ENCODE assay signal across 1 cellular context in genomic region chr1:1092890-1093609, GRCh38.
TF ChIP-seq lines count a peak whose summit lies in the region.

No MANE protein-coding gene starts in this region.

TF ChIP-seq in K562, 482 proteins besides CTCF, POLR2A, EP300 and RAD21:
- no peak for TF ChIP-seq SUPT5H (IDR thresholded peaks at IDR 0.05)
- peak; percentile 29; the same call in 1 of the 2 replicates for TF ChIP-seq POLR2G (IDR thresholded peaks at IDR 0.05; ENCODE audit: low read depth, low read length)
